Comparison of ENCODE assay signal across 16 cellular contexts in the genomic region with DNA sequence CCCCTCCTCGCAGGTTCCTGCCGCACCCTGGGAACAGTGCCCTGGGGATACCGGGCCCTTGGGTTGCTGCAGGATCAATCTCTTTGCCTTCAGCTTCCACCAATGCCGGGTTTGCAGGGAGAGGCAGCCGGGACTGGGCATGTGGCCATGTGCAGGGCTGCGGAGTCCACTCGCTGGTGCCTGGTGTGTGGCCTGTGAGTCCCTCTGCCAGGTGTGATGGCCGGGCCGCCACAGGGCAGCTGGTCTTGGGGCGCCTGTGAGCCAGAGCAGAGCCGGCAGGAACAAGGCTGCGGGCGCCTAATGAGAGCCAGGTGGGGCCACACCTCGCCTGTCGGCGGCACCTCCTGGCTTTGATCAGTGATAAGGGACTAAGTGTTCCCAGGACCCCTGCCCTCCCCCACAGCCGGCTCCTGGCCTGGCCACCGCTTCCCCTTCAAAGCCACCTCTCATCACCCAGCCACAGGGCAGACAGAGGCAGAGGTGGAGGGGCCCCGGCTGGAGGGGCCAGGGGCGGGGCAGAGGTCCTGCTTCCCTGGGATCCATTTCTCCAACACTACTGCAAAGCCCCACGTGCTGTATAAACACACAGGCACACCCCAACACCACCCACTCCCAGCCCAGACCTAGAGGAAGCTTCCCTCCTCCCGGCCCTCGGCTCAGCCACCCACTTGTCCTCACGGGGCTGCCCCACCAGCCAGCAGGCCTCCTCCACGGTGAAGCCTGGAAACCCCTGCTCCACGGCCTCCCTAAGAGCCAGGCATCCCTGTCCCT.
A peak's percentile ranks its signal among the peaks of the same experiment; 100 is the strongest.
DNase-seq lines count a peak whose midpoint lies in the region; ATAC-seq and TF ChIP-seq lines count a peak whose summit lies in the region.
"Had no signal": no experiment of that assay in that cellular context is flagged by ENCODE, and none has a peak within 500 bp of the region (broad histone marks: within the 10 kb centered on the region; RNA-seq: fewer than 3 reads in every experiment).

No MANE protein-coding gene starts in this region.

- no peak overlapping the region for H2BK12ac ChIP-seq in H9 (ENCODE audit: insufficient read length, low read depth, low read length)

- H3K27ac ChIP-seq in H9 (ENCODE audit: insufficient read length, low read depth, low read length) (no peak overlapping the region), left lung (no peak overlapping the region), spleen (no peak overlapping the region)
- H3K27ac ChIP-seq: BLaER1, gastrocnemius medialis, neutrophil, thoracic aorta had no signal

- DNase-seq in H9 (peak; percentile 47), left lung (peak; percentile 20 to 71), spleen (peak; percentile 68), T-helper 17 cell (no peak)
- DNase-seq: activated CD8-positive, alpha-beta T cell treated with anti-CD3 and anti-CD28 coated beads, Interleukin-2, amount 10 ng/mL, durations not matched to agents 7 days and 5 days; DMS 273 treated with DMSO at 0.1 percent for 48 hours; NCI-H146; NCI-H2227 treated with DMSO at 0.1 percent for 48 hours; stimulated activated CD4-positive, alpha-beta T cell treated with anti-CD3 and anti-CD28 coated beads, Interleukin-4, amount 100 ng/mL, for 4 hours had no signal

- H3K4me3 Mint-ChIP-seq in H9: no peak overlapping the region
- no peak overlapping the region for H3K4me3 Mint-ChIP-seq in T-helper 17 cell
- H3K4me3 Mint-ChIP-seq: activated CD8-positive, alpha-beta T cell treated with anti-CD3 and anti-CD28 coated beads, Interleukin-2, amount 10 ng/mL, durations not matched to agents 7 days and 5 days had no signal

- intact Hi-C loops in left lung (cut with DNase I): no loop called here
- intact Hi-C loops in spleen (cut with DNase I; ENCODE audit: low total_unique reads): no loop called here

- H4K8ac ChIP-seq in H9 (replicated peaks; ENCODE audit: insufficient read length, low read depth, low read length): no peak overlapping the region

- no peak overlapping the region for H4K91ac ChIP-seq in H9 (ENCODE audit: insufficient read length, low read depth, low read length)

- H3K27me3 Mint-ChIP-seq in H9 (ENCODE audit: low read depth): no peaks in the 10 kb centered on the region; the same call in 1 of the 2 replicates
- peaks cover 13% of the 10 kb centered on the region for H3K27me3 Mint-ChIP-seq in T-helper 17 cell

- H3K36me3 ChIP-seq in left lung (no peaks in the 10 kb centered on the region), spleen (no peaks in the 10 kb centered on the region)
- H3K36me3 ChIP-seq: BLaER1, gastrocnemius medialis, neutrophil, thoracic aorta had no signal

- no peaks in the 10 kb centered on the region for H3K23me2 ChIP-seq in H9 (ENCODE audit: insufficient read length, low read depth, low read length, poor library complexity, severe bottlenecking)

- H3K14ac ChIP-seq in H9 (ENCODE audit: insufficient read depth, low read length): no peak overlapping the region

- no peak overlapping the region for H3K9ac ChIP-seq in H9 (ENCODE audit: extremely low read depth, insufficient read length, low read length)
- H3K9ac ChIP-seq: BLaER1 had no signal

- H2BK120ac ChIP-seq in H9 (ENCODE audit: low read depth, low read length, poor library complexity, severe bottlenecking): no peak overlapping the region

- H3K79me1 ChIP-seq in H9 (ENCODE audit: insufficient read depth, low read depth, low read length, poor library complexity, severe bottlenecking): no peaks in the 10 kb centered on the region

- H3K18ac ChIP-seq in H9 (ENCODE audit: insufficient read length, low read depth, low read length): no peak overlapping the region

- no peak overlapping the region for H3K4ac ChIP-seq in H9 (ENCODE audit: low read depth, low read length)

- H2BK20ac ChIP-seq in H9 (ENCODE audit: low read depth, low read length, poor library complexity, severe bottlenecking): no peak overlapping the region

- no peaks in the 10 kb centered on the region for H3K9me3 Mint-ChIP-seq in H9

- H3K27me3 ChIP-seq in H9 (ENCODE audit: insufficient read depth, low read length) (no peaks in the 10 kb centered on the region), left lung (peaks cover 8 to 60% of the 10 kb centered on the region in 2 donors), spleen (replicated peaks in 1 of 7) (peaks cover 0 to 31% (median 0%) of the 10 kb centered on the region in 7 donors)
- H3K27me3 ChIP-seq: BLaER1 had no signal

- H4K5ac ChIP-seq in H9 (ENCODE audit: insufficient read length, low read depth, low read length): no peak overlapping the region

- H3K56ac ChIP-seq in H9 (ENCODE audit: insufficient read length, low read depth, low read length): no peak overlapping the region

- H3K4me1 Mint-ChIP-seq in H9: peaks cover 5 to 13% of the 10 kb centered on the region in 2 experiments
- H3K4me1 Mint-ChIP-seq in T-helper 17 cell: no peaks in the 10 kb centered on the region

- H3K23ac ChIP-seq in H9 (ENCODE audit: insufficient read length, low read depth, low read length): no peak overlapping the region

- H3K4me1 ChIP-seq in H9 (ENCODE audit: insufficient read depth, low read length) (no peaks in the 10 kb centered on the region; the same call in 1 of the 2 replicates), left lung (no peaks in the 10 kb centered on the region), spleen (no peaks in the 10 kb centered on the region)
- H3K4me1 ChIP-seq: gastrocnemius medialis had no signal

- H3T11ph ChIP-seq in H9 (ENCODE audit: low read length): no peak overlapping the region

- H2BK5ac ChIP-seq in H9 (ENCODE audit: insufficient read length, low read length): no peak overlapping the region

- no peak overlapping the region for H2AK5ac ChIP-seq in H9 (ENCODE audit: insufficient read length, low read length)

- H2AFZ ChIP-seq in H9 (ENCODE audit: low read length): no peak overlapping the region

- no peaks in the 10 kb centered on the region for H4K20me1 ChIP-seq in H9 (ENCODE audit: control insufficient read depth, insufficient read depth, insufficient read length)
- H4K20me1 ChIP-seq: BLaER1 had no signal

- TF ChIP-seq CTCF in H9 (conservative IDR thresholded peaks at IDR 0.05) (no peak), left lung (IDR thresholded peaks at IDR 0.05) (no peak), spleen (IDR thresholded peaks at IDR 0.05 in 8 of 11, conservative IDR thresholded peaks at IDR 0.05 in 3 of 11) (no peak)

- TF ChIP-seq POLR2A in spleen (IDR thresholded peaks at IDR 0.05): no peak

- H3K79me2 ChIP-seq in H9 (ENCODE audit: insufficient read depth, low read length): no peaks in the 10 kb centered on the region

- peak; percentile 28; the same call in 1 of the 3 replicates for ATAC-seq in SK-N-SH treated with all-trans-retinoic acid at 6 μM for 48 hours
- ATAC-seq in left lung: no peak
- ATAC-seq in T-helper 17 cell: no peak
- no peak for ATAC-seq in HG02852 (IDR thresholded peaks at IDR 0.05; ENCODE audit: unreplicated experiment)
- no peak for ATAC-seq in HG03175 (IDR thresholded peaks at IDR 0.05; ENCODE audit: unreplicated experiment)
- ATAC-seq: activated CD8-positive, alpha-beta T cell treated with anti-CD3 and anti-CD28 coated beads, Interleukin-2, amount 10 ng/mL, durations not matched to agents 7 days and 5 days; gastrocnemius medialis had no signal

- no CpG with 5 or more reads among the region's 26 CpGs for WGBS in H9 (ENCODE audit: extremely low coverage, insufficient read length, low lambda C conversion rate)
- 45 to 60% (median 52%) methylated on average over 7 to 26 of the region's 26 CpGs for WGBS in spleen, 5 donors

- H3K9me3 ChIP-seq in H9 (ENCODE audit: control insufficient read depth, low read depth, low read length) (no peaks in the 10 kb centered on the region), left lung (no peaks in the 10 kb centered on the region), spleen (no peaks in the 10 kb centered on the region), T-helper 17 cell (ENCODE audit: control insufficient read depth, low read length, poor library complexity, severe bottlenecking) (no peaks in the 10 kb centered on the region)
- H3K9me3 ChIP-seq: BLaER1, gastrocnemius medialis, neutrophil, thoracic aorta had no signal

- H3K36me3 Mint-ChIP-seq in H9 (ENCODE audit: insufficient read depth in 1 of 3, low read depth in 3 of 3) (no peaks in the 10 kb centered on the region), T-helper 17 cell (ENCODE audit: low read depth) (no peaks in the 10 kb centered on the region)

- H2BK15ac ChIP-seq in H9 (ENCODE audit: low read depth, low read length): no peak overlapping the region

- H3K27ac Mint-ChIP-seq in H9 (no peak overlapping the region; a peak in 1 of 7 replicates), T-helper 17 cell (no peak overlapping the region)
- H3K27ac Mint-ChIP-seq: activated CD8-positive, alpha-beta T cell treated with anti-CD3 and anti-CD28 coated beads, Interleukin-2, amount 10 ng/mL, durations not matched to agents 7 days and 5 days had no signal

- no peak overlapping the region for H3K4me2 ChIP-seq in H9 (ENCODE audit: insufficient read depth, insufficient read length, low read length)
- H3K4me2 ChIP-seq: BLaER1 had no signal

- H3K4me3 ChIP-seq in left lung (no peak overlapping the region), spleen (no peak overlapping the region)
- H3K4me3 ChIP-seq: BLaER1, gastrocnemius medialis, thoracic aorta had no signal

TF ChIP-seq in SK-N-SH treated with all-trans-retinoic acid at 6 μM for 48 hours, 23 proteins besides CTCF, POLR2A, EP300 and RAD21 (continues in another document):
- TF ChIP-seq, protein P1, sequence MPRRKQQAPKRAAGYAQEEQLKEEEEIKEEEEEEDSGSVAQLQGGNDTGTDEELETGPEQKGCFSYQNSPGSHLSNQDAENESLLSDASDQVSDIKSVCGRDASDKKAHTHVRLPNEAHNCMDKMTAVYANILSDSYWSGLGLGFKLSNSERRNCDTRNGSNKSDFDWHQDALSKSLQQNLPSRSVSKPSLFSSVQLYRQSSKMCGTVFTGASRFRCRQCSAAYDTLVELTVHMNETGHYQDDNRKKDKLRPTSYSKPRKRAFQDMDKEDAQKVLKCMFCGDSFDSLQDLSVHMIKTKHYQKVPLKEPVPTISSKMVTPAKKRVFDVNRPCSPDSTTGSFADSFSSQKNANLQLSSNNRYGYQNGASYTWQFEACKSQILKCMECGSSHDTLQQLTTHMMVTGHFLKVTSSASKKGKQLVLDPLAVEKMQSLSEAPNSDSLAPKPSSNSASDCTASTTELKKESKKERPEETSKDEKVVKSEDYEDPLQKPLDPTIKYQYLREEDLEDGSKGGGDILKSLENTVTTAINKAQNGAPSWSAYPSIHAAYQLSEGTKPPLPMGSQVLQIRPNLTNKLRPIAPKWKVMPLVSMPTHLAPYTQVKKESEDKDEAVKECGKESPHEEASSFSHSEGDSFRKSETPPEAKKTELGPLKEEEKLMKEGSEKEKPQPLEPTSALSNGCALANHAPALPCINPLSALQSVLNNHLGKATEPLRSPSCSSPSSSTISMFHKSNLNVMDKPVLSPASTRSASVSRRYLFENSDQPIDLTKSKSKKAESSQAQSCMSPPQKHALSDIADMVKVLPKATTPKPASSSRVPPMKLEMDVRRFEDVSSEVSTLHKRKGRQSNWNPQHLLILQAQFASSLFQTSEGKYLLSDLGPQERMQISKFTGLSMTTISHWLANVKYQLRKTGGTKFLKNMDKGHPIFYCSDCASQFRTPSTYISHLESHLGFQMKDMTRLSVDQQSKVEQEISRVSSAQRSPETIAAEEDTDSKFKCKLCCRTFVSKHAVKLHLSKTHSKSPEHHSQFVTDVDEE (CRISPR knock-in tag; IDR thresholded peaks at IDR 0.05): no peak
- TF ChIP-seq PPARA (CRISPR knock-in tag; IDR thresholded peaks at IDR 0.05; ENCODE audit: borderline replicate concordance): no peak
- no peak for TF ChIP-seq ZNF565 (CRISPR knock-in tag; conservative IDR thresholded peaks at IDR 0.05; ENCODE audit: low read depth)

Comparison
In these comparisons a context has a peak if more than half of its experiments do, and no peak if none do; other contexts are left out.
1. DNase-seq: peak in H9 (single experiment), left lung (2 of 2) and spleen (single experiment); none in T-helper 17 cell (0 of 3).